12 cellular contexts compared by ENCODE assay signal in the genomic region with DNA sequence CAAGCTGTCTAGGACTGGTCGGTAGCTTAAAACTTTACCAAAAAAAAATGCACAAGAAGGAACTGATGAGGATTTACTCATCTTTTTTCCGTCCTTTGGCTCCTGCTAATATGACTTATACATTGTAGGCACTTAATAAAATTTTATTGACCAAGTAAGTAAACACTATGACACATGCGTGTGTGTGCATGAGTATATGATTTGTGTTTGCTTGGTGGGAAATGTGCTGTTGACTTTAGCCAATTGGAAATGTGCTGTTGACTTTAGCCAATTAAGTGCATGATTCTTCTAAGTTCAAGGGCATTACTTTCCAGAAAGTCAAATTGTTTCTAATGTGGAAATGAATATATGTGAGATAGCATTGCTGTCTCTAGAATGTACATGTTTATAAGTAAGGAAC.
"Had no signal": no experiment of that assay in that cellular context is flagged by ENCODE, and none has a peak within 500 bp of the region (broad histone marks: within the 10 kb centered on the region; RNA-seq: fewer than 3 reads in every experiment).

No MANE protein-coding gene starts in this region.

- H3K36me3 ChIP-seq: uterus had no signal

- H3K27ac ChIP-seq: lower lobe of right lung, neural progenitor cell, parathyroid adenoma, skin epidermis, tibial artery, uterus had no signal

- ATAC-seq: lower lobe of right lung had no signal

- DNase-seq: activated B cell treated with CpG ODN at 0.5 μM for 24 hours; activated CD4-positive, alpha-beta T cell treated with anti-CD3 and anti-CD28 coated beads, Interleukin-2, amount 10 ng/mL, durations not matched to agents 24 days and 14 days; activated CD8-positive, alpha-beta memory T cell treated with anti-CD3 and anti-CD28 coated beads for 24 hours; activated naive CD4-positive, alpha-beta T cell treated with anti-CD3 and anti-CD28 coated beads, Interleukin-2, amount 10 ng/mL, durations not matched to agents 7 days and 5 days; cortex of kidney; effector CD8-positive, alpha-beta T cell; lower lobe of right lung; tibial artery; uterus had no signal

- H3K27me3 ChIP-seq: neural progenitor cell, tibial artery, uterus had no signal

- H3K4me3 ChIP-seq: lower lobe of right lung, neural progenitor cell, skin epidermis, tibial artery, uterus had no signal

- H3K9me3 ChIP-seq: lower lobe of right lung, tibial artery, uterus had no signal

- H3K4me1 ChIP-seq: lower lobe of right lung, neural progenitor cell, parathyroid adenoma, tibial artery, uterus had no signal
